1 cellular context compared by ENCODE assay signal in the genomic region with DNA sequence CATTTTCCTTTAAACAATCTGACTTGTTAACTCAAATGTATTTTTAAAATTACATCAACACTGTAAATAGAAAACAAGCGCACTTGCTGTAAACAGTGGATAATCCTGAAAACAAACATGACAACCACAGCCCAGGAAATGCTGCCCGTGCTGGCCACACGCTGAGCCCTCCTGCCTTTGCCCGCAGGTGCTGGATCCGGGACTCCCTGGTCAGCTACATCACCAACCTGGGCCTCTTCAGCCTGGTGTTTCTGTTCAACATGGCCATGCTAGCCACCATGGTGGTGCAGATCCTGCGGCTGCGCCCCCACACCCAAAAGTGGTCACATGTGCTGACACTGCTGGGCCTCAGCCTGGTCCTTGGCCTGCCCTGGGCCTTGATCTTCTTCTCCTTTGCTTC.
TF ChIP-seq lines count a peak whose summit lies in the region.

No MANE protein-coding gene starts in this region.

TF ChIP-seq in HepG2, 621 proteins besides CTCF, POLR2A, EP300 and RAD21 (continues in another document):
- TF ChIP-seq NR1H2 (CRISPR knock-in tag; IDR thresholded peaks at IDR 0.05; ENCODE audit: borderline replicate concordance, low read depth) (no peak), NFKBIZ (CRISPR knock-in tag; IDR thresholded peaks at IDR 0.05) (no peak), HDAC1 (CRISPR knock-in tag; IDR thresholded peaks at IDR 0.05) (0 out of 2 replicates have a peak, but pooled peaks have one; percentile 29), MEF2D (CRISPR knock-in tag; IDR thresholded peaks at IDR 0.05) (no peak), ZBTB38 (CRISPR knock-in tag; IDR thresholded peaks at IDR 0.05) (0 out of 2 replicates have a peak, but pooled peaks have one; percentile 37), GATAD2A (CRISPR knock-in tag; IDR thresholded peaks at IDR 0.05) (0 out of 2 replicates have a peak, but pooled peaks have one; percentile 12), ZNF30 (CRISPR knock-in tag; IDR thresholded peaks at IDR 0.05) (no peak), FOXP1 (IDR thresholded peaks at IDR 0.05) (no peak), FOXP1 (CRISPR knock-in tag; IDR thresholded peaks at IDR 0.05) (peak; percentile 43; the same call in 1 of the 2 replicates), KDM5B (CRISPR knock-in tag; IDR thresholded peaks at IDR 0.05; ENCODE audit: borderline replicate concordance) (peak; percentile 34; the same call in 1 of the 2 replicates), POGZ (CRISPR knock-in tag; IDR thresholded peaks at IDR 0.05) (0 out of 2 replicates have a peak, but pooled peaks have one; percentile 7), PRPF4 (IDR thresholded peaks at IDR 0.05; ENCODE audit: low read depth, low read length, poor library complexity, severe bottlenecking) (no peak), MIER3 (CRISPR knock-in tag; IDR thresholded peaks at IDR 0.05; ENCODE audit: borderline replicate concordance) (peak; percentile 19; the same call in 1 of the 2 replicates), NRL (CRISPR knock-in tag; IDR thresholded peaks at IDR 0.05; ENCODE audit: borderline replicate concordance) (no peak), SALL1 (CRISPR knock-in tag; IDR thresholded peaks at IDR 0.05) (0 out of 2 replicates have a peak, but pooled peaks have one; percentile 5), ZNF292 (CRISPR knock-in tag; IDR thresholded peaks at IDR 0.05; ENCODE audit: borderline replicate concordance, low read depth) (peak; percentile 48; the same call in 1 of the 2 replicates), ZMYM3 (CRISPR knock-in tag; IDR thresholded peaks at IDR 0.05) (no peak), SPEN (CRISPR knock-in tag; IDR thresholded peaks at IDR 0.05; ENCODE audit: low read depth) (peak; percentile 17; the same call in 1 of the 2 replicates), RXRA (CRISPR knock-in tag; IDR thresholded peaks at IDR 0.05) (no peak), TARDBP (CRISPR knock-in tag; IDR thresholded peaks at IDR 0.05) (peak; percentile 31; the same call in 1 of the 2 replicates), ZNF350 (CRISPR knock-in tag; IDR thresholded peaks at IDR 0.05; ENCODE audit: borderline replicate concordance, low read depth) (peak; percentile 12; the same call in 1 of the 2 replicates), MEIS1 (CRISPR knock-in tag; IDR thresholded peaks at IDR 0.05; ENCODE audit: borderline replicate concordance) (no peak), ATAD3A (CRISPR knock-in tag; IDR thresholded peaks at IDR 0.05) (no peak), PHF21A (CRISPR knock-in tag; IDR thresholded peaks at IDR 0.05) (0 out of 2 replicates have a peak, but pooled peaks have one; percentile 23), FOXJ3 (CRISPR knock-in tag; IDR thresholded peaks at IDR 0.05; ENCODE audit: borderline replicate concordance) (peak; percentile 5; the same call in 1 of the 2 replicates), SOX6 (IDR thresholded peaks at IDR 0.05) (no peak), SOX6 (CRISPR knock-in tag; IDR thresholded peaks at IDR 0.05) (peak; percentile 20; the same call in 1 of the 2 replicates), GABPA (IDR thresholded peaks at IDR 0.05; ENCODE audit: low read depth, low read length) (no peak), GABPA (CRISPR knock-in tag; IDR thresholded peaks at IDR 0.05; ENCODE audit: low read depth) (no peak), NR2F2 (IDR thresholded peaks at IDR 0.05; ENCODE audit: borderline replicate concordance, low read depth) (no peak), KDM2A (CRISPR knock-in tag; IDR thresholded peaks at IDR 0.05; ENCODE audit: borderline replicate concordance, low read depth) (0 out of 2 replicates have a peak, but pooled peaks have one; percentile 32), PHF20 (CRISPR knock-in tag; IDR thresholded peaks at IDR 0.05) (peak; percentile 47; the same call in 1 of the 2 replicates)
- TF ChIP-seq, protein P1, sequence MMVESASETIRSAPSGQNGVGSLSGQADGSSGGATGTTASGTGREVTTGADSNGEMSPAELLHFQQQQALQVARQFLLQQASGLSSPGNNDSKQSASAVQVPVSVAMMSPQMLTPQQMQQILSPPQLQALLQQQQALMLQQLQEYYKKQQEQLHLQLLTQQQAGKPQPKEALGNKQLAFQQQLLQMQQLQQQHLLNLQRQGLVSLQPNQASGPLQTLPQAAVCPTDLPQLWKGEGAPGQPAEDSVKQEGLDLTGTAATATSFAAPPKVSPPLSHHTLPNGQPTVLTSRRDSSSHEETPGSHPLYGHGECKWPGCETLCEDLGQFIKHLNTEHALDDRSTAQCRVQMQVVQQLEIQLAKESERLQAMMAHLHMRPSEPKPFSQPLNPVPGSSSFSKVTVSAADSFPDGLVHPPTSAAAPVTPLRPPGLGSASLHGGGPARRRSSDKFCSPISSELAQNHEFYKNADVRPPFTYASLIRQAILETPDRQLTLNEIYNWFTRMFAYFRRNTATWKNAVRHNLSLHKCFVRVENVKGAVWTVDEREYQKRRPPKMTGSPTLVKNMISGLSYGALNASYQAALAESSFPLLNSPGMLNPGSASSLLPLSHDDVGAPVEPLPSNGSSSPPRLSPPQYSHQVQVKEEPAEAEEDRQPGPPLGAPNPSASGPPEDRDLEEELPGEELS (CRISPR knock-in tag; IDR thresholded peaks at IDR 0.05): 0 out of 2 replicates have a peak, but pooled peaks have one; percentile 20
- TF ChIP-seq, protein P2, sequence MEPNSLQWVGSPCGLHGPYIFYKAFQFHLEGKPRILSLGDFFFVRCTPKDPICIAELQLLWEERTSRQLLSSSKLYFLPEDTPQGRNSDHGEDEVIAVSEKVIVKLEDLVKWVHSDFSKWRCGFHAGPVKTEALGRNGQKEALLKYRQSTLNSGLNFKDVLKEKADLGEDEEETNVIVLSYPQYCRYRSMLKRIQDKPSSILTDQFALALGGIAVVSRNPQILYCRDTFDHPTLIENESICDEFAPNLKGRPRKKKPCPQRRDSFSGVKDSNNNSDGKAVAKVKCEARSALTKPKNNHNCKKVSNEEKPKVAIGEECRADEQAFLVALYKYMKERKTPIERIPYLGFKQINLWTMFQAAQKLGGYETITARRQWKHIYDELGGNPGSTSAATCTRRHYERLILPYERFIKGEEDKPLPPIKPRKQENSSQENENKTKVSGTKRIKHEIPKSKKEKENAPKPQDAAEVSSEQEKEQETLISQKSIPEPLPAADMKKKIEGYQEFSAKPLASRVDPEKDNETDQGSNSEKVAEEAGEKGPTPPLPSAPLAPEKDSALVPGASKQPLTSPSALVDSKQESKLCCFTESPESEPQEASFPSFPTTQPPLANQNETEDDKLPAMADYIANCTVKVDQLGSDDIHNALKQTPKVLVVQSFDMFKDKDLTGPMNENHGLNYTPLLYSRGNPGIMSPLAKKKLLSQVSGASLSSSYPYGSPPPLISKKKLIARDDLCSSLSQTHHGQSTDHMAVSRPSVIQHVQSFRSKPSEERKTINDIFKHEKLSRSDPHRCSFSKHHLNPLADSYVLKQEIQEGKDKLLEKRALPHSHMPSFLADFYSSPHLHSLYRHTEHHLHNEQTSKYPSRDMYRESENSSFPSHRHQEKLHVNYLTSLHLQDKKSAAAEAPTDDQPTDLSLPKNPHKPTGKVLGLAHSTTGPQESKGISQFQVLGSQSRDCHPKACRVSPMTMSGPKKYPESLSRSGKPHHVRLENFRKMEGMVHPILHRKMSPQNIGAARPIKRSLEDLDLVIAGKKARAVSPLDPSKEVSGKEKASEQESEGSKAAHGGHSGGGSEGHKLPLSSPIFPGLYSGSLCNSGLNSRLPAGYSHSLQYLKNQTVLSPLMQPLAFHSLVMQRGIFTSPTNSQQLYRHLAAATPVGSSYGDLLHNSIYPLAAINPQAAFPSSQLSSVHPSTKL (CRISPR knock-in tag; IDR thresholded peaks at IDR 0.05): 0 out of 2 replicates have a peak, but pooled peaks have one; percentile 0
- TF ChIP-seq, protein P3, sequence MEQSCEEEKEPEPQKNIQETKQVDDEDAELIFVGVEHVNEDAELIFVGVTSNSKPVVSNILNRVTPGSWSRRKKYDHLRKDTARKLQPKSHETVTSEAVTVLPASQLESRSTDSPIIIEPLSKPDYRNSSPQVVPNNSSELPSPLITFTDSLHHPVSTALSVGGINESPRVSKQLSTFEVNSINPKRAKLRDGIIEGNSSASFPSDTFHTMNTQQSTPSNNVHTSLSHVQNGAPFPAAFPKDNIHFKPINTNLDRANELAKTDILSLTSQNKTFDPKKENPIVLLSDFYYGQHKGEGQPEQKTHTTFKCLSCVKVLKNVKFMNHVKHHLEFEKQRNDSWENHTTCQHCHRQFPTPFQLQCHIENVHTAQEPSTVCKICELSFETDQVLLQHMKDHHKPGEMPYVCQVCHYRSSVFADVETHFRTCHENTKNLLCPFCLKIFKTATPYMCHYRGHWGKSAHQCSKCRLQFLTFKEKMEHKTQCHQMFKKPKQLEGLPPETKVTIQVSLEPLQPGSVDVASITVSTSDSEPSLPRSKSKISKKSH (CRISPR knock-in tag; IDR thresholded peaks at IDR 0.05; ENCODE audit: borderline replicate concordance): 0 out of 2 replicates have a peak, but pooled peaks have one; percentile 14
- TF ChIP-seq, protein P4, sequence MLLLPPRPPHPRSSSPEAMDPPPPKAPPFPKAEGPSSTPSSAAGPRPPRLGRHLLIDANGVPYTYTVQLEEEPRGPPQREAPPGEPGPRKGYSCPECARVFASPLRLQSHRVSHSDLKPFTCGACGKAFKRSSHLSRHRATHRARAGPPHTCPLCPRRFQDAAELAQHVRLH (CRISPR knock-in tag; IDR thresholded peaks at IDR 0.05; ENCODE audit: borderline replicate concordance, low read depth): 0 out of 2 replicates have a peak, but pooled peaks have one; percentile 15
- TF ChIP-seq, protein P5, sequence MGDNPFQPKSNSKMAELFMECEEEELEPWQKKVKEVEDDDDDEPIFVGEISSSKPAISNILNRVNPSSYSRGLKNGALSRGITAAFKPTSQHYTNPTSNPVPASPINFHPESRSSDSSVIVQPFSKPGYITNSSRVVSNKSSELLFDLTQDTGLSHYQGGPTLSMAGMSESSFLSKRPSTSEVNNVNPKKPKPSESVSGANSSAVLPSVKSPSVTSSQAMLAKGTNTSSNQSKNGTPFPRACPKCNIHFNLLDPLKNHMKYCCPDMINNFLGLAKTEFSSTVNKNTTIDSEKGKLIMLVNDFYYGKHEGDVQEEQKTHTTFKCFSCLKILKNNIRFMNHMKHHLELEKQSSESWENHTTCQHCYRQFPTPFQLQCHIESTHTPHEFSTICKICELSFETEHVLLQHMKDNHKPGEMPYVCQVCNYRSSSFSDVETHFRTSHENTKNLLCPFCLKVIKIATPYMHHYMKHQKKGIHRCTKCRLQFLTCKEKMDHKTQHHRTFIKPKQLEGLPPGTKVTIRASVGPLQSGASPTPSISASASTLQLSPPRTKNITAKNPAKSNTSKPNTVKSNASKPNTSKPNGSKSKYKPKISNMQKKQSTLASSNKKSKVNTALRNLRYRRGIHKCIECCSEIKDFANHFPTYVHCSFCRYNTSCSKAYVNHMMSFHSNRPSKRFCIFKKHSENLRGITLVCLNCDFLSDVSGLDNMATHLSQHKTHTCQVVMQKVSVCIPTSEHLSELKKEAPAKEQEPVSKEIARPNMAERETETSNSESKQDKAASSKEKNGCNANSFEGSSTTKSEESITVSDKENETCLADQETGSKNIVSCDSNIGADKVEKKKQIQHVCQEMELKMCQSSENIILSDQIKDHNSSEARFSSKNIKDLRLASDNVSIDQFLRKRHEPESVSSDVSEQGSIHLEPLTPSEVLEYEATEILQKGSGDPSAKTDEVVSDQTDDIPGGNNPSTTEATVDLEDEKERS (CRISPR knock-in tag; IDR thresholded peaks at IDR 0.05): peak; percentile 59; the same call in 1 of the 2 replicates
- TF ChIP-seq, protein P6, sequence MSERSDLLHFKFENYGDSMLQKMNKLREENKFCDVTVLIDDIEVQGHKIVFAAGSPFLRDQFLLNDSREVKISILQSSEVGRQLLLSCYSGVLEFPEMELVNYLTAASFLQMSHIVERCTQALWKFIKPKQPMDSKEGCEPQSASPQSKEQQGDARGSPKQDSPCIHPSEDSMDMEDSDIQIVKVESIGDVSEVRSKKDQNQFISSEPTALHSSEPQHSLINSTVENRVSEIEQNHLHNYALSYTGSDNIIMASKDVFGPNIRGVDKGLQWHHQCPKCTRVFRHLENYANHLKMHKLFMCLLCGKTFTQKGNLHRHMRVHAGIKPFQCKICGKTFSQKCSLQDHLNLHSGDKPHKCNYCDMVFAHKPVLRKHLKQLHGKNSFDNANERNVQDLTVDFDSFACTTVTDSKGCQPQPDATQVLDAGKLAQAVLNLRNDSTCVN (CRISPR knock-in tag; IDR thresholded peaks at IDR 0.05; ENCODE audit: borderline replicate concordance): 0 out of 2 replicates have a peak, but pooled peaks have one; percentile 1
- TF ChIP-seq, protein P7, sequence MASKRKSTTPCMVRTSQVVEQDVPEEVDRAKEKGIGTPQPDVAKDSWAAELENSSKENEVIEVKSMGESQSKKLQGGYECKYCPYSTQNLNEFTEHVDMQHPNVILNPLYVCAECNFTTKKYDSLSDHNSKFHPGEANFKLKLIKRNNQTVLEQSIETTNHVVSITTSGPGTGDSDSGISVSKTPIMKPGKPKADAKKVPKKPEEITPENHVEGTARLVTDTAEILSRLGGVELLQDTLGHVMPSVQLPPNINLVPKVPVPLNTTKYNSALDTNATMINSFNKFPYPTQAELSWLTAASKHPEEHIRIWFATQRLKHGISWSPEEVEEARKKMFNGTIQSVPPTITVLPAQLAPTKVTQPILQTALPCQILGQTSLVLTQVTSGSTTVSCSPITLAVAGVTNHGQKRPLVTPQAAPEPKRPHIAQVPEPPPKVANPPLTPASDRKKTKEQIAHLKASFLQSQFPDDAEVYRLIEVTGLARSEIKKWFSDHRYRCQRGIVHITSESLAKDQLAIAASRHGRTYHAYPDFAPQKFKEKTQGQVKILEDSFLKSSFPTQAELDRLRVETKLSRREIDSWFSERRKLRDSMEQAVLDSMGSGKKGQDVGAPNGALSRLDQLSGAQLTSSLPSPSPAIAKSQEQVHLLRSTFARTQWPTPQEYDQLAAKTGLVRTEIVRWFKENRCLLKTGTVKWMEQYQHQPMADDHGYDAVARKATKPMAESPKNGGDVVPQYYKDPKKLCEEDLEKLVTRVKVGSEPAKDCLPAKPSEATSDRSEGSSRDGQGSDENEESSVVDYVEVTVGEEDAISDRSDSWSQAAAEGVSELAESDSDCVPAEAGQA (IDR thresholded peaks at IDR 0.05; ENCODE audit: low read depth): 0 out of 2 replicates have a peak, but pooled peaks have one; percentile 34
- TF ChIP-seq, protein P7 (CRISPR knock-in tag; IDR thresholded peaks at IDR 0.05; ENCODE audit: borderline replicate concordance): no peak
